Comparison of ENCODE assay signal across 8 cellular contexts in genomic region chr1:34162852-34163766, GRCh38.
DNase-seq lines count a peak whose midpoint lies in the region; ATAC-seq and TF ChIP-seq lines count a peak whose summit lies in the region.

No MANE protein-coding gene starts in this region.

- ATAC-seq in HG02759 (IDR thresholded peaks at IDR 0.05; ENCODE audit: unreplicated experiment) (peak; percentile 74), GM18517 (IDR thresholded peaks at IDR 0.05; ENCODE audit: unreplicated experiment) (no peak)

- no peak overlapping the region for H3K4me3 ChIP-seq in choroid plexus epithelial cell (ENCODE audit: low read depth, low read length)

- TF ChIP-seq CTCF in choroid plexus epithelial cell (conservative IDR thresholded peaks at IDR 0.05; ENCODE audit: low read depth, low read length): peak; percentile 62

- peak; percentile 40 for DNase-seq in activated T-cell treated with anti-CD3 and anti-CD28 coated beads for 48 hours (ENCODE audit: low read depth)
- no peak for DNase-seq in activated T-cell treated with anti-CD3 and anti-CD28 coated beads, Interleukin-2, amount 50 U/mL, for 1 hour
- DNase-seq in NOMO-1 treated with DMSO at 0.1 percent for 48 hours (lab: John Stamatoyannopoulos, UW; ENCODE audit: unreplicated experiment): peak; percentile 51
- DNase-seq in choroid plexus epithelial cell (ENCODE audit: low read depth): peak; percentile 69
- DNase-seq in kidney tubule cell (ENCODE audit: low spot score): peak; percentile 95
- peak; percentile 15 to 19 for DNase-seq in stimulated activated CD8-positive, alpha-beta memory T cell treated with anti-CD3 and anti-CD28 coated beads, Interleukin-15, amount 100 ng/mL, for 48 hours (ENCODE audit: low read depth in 2 of 2)
